In genomic region chr1:1432951-1433803, GRCh38 we compare ENCODE assay signal across 1 cellular context.
A peak's percentile ranks its signal among the peaks of the same experiment; 100 is the strongest.
TF ChIP-seq lines count a peak whose summit lies in the region.

No MANE protein-coding gene starts in this region.

TF ChIP-seq in HepG2, 621 proteins besides CTCF, POLR2A, EP300 and RAD21 (continues in another document):
- TF ChIP-seq ZFP36L1 (CRISPR knock-in tag; IDR thresholded peaks at IDR 0.05) (0 out of 2 replicates have a peak, but pooled peaks have one; percentile 21), ZNF7 (CRISPR knock-in tag; IDR thresholded peaks at IDR 0.05) (no peak), ZNF891 (CRISPR knock-in tag; IDR thresholded peaks at IDR 0.05) (0 out of 2 replicates have a peak, but pooled peaks have one; percentile 35), ZNF792 (CRISPR knock-in tag; IDR thresholded peaks at IDR 0.05) (peak; percentile 90), ZNF350 (CRISPR knock-in tag; IDR thresholded peaks at IDR 0.05; ENCODE audit: borderline replicate concordance, low read depth) (peak; percentile 77; the same call in 1 of the 2 replicates), TP53 (CRISPR knock-in tag; conservative IDR thresholded peaks at IDR 0.05) (no peak; the same call in 1 of the 2 replicates), ZNF703 (CRISPR knock-in tag; IDR thresholded peaks at IDR 0.05; ENCODE audit: borderline replicate concordance) (peak; percentile 27; the same call in 1 of the 2 replicates), SSRP1 (CRISPR knock-in tag; IDR thresholded peaks at IDR 0.05) (no peak), ZMAT3 (CRISPR knock-in tag; conservative IDR thresholded peaks at IDR 0.05) (0 out of 2 replicates have a peak, but pooled peaks have one; percentile 5), ATF7-NPFF (CRISPR knock-in tag; IDR thresholded peaks at IDR 0.05; ENCODE audit: low read depth) (peak; percentile 70; the same call in 1 of the 2 replicates), KDM6A (CRISPR knock-in tag; IDR thresholded peaks at IDR 0.05; ENCODE audit: low read depth) (peak; percentile 87), NFATC3 (CRISPR knock-in tag; IDR thresholded peaks at IDR 0.05) (0 out of 2 replicates have a peak, but pooled peaks have one; percentile 49), RXRA (CRISPR knock-in tag; IDR thresholded peaks at IDR 0.05) (peak; percentile 99), ZNF34 (CRISPR knock-in tag; IDR thresholded peaks at IDR 0.05; ENCODE audit: borderline replicate concordance) (peak; percentile 81; the same call in 1 of the 2 replicates), CREM (IDR thresholded peaks at IDR 0.05) (peak; percentile 80), CREM (CRISPR knock-in tag; IDR thresholded peaks at IDR 0.05) (no peak), ZFP82 (CRISPR knock-in tag; IDR thresholded peaks at IDR 0.05; ENCODE audit: borderline replicate concordance) (no peak), PHF8 (CRISPR knock-in tag; IDR thresholded peaks at IDR 0.05) (peak; percentile 55), ZNF660 (CRISPR knock-in tag; IDR thresholded peaks at IDR 0.05; ENCODE audit: borderline replicate concordance, low read depth) (no peak), ZNF296 (CRISPR knock-in tag; conservative IDR thresholded peaks at IDR 0.05) (peak; percentile 95), THRA (CRISPR knock-in tag; IDR thresholded peaks at IDR 0.05; ENCODE audit: borderline replicate concordance) (peak; percentile 96), KDM2A (CRISPR knock-in tag; IDR thresholded peaks at IDR 0.05; ENCODE audit: borderline replicate concordance, low read depth) (peak; percentile 66; the same call in 1 of the 2 replicates), YEATS4 (CRISPR knock-in tag; IDR thresholded peaks at IDR 0.05; ENCODE audit: borderline replicate concordance) (peak; percentile 59; the same call in 1 of the 2 replicates), ZNF331 (CRISPR knock-in tag; IDR thresholded peaks at IDR 0.05) (peak; percentile 91), HMGXB3 (CRISPR knock-in tag; IDR thresholded peaks at IDR 0.05; ENCODE audit: borderline replicate concordance) (peak; percentile 74; the same call in 1 of the 2 replicates), XRCC5 (optimal IDR thresholded peaks at IDR 0.05; ENCODE audit: low read length) (peak; percentile 87), ZNF451 (CRISPR knock-in tag; IDR thresholded peaks at IDR 0.05) (peak; percentile 81), BCL6 (CRISPR knock-in tag; IDR thresholded peaks at IDR 0.05) (peak; percentile 88), ZNF773 (CRISPR knock-in tag; IDR thresholded peaks at IDR 0.05; ENCODE audit: borderline replicate concordance) (no peak), SKI (IDR thresholded peaks at IDR 0.05; ENCODE audit: partially characterized antibody) (peak; percentile 90), ZZZ3 (CRISPR knock-in tag; IDR thresholded peaks at IDR 0.05; ENCODE audit: borderline replicate concordance) (0 out of 2 replicates have a peak, but pooled peaks have one; percentile 43), ZBTB4 (CRISPR knock-in tag; IDR thresholded peaks at IDR 0.05; ENCODE audit: borderline replicate concordance) (peak; percentile 57; the same call in 1 of the 2 replicates), CBFB (CRISPR knock-in tag; IDR thresholded peaks at IDR 0.05) (peak; percentile 88; the same call in 1 of the 2 replicates), ZFX (CRISPR knock-in tag; IDR thresholded peaks at IDR 0.05; ENCODE audit: low read depth) (peak; percentile 87)
- TF ChIP-seq, protein P1, sequence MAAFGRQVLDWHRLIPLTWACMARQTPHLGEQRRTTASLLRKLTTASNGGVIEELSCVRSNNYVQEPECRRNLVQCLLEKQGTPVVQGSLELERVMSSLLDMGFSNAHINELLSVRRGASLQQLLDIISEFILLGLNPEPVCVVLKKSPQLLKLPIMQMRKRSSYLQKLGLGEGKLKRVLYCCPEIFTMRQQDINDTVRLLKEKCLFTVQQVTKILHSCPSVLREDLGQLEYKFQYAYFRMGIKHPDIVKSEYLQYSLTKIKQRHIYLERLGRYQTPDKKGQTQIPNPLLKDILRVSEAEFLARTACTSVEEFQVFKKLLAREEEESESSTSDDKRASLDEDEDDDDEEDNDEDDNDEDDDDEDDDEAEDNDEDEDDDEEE (CRISPR knock-in tag; IDR thresholded peaks at IDR 0.05), result peak; percentile 85; the same call in 1 of the 2 replicates
- TF ChIP-seq, protein P2, sequence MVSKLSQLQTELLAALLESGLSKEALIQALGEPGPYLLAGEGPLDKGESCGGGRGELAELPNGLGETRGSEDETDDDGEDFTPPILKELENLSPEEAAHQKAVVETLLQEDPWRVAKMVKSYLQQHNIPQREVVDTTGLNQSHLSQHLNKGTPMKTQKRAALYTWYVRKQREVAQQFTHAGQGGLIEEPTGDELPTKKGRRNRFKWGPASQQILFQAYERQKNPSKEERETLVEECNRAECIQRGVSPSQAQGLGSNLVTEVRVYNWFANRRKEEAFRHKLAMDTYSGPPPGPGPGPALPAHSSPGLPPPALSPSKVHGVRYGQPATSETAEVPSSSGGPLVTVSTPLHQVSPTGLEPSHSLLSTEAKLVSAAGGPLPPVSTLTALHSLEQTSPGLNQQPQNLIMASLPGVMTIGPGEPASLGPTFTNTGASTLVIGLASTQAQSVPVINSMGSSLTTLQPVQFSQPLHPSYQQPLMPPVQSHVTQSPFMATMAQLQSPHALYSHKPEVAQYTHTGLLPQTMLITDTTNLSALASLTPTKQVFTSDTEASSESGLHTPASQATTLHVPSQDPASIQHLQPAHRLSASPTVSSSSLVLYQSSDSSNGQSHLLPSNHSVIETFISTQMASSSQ (IDR thresholded peaks at IDR 0.05; ENCODE audit: low read depth), result peak; percentile 49; the same call in 1 of the 2 replicates
- TF ChIP-seq, protein P2 (CRISPR knock-in tag; IDR thresholded peaks at IDR 0.05; ENCODE audit: borderline replicate concordance), result peak; percentile 92
- TF ChIP-seq, protein P3, sequence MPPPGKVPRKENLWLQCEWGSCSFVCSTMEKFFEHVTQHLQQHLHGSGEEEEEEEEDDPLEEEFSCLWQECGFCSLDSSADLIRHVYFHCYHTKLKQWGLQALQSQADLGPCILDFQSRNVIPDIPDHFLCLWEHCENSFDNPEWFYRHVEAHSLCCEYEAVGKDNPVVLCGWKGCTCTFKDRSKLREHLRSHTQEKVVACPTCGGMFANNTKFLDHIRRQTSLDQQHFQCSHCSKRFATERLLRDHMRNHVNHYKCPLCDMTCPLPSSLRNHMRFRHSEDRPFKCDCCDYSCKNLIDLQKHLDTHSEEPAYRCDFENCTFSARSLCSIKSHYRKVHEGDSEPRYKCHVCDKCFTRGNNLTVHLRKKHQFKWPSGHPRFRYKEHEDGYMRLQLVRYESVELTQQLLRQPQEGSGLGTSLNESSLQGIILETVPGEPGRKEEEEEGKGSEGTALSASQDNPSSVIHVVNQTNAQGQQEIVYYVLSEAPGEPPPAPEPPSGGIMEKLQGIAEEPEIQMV (CRISPR knock-in tag; IDR thresholded peaks at IDR 0.05; ENCODE audit: low read depth), result 0 out of 2 replicates have a peak, but pooled peaks have one; percentile 75
- TF ChIP-seq, protein P4, sequence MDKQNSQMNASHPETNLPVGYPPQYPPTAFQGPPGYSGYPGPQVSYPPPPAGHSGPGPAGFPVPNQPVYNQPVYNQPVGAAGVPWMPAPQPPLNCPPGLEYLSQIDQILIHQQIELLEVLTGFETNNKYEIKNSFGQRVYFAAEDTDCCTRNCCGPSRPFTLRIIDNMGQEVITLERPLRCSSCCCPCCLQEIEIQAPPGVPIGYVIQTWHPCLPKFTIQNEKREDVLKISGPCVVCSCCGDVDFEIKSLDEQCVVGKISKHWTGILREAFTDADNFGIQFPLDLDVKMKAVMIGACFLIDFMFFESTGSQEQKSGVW (CRISPR knock-in tag; IDR thresholded peaks at IDR 0.05; ENCODE audit: borderline replicate concordance), result 0 out of 2 replicates have a peak, but pooled peaks have one; percentile 72
- TF ChIP-seq, protein P5, sequence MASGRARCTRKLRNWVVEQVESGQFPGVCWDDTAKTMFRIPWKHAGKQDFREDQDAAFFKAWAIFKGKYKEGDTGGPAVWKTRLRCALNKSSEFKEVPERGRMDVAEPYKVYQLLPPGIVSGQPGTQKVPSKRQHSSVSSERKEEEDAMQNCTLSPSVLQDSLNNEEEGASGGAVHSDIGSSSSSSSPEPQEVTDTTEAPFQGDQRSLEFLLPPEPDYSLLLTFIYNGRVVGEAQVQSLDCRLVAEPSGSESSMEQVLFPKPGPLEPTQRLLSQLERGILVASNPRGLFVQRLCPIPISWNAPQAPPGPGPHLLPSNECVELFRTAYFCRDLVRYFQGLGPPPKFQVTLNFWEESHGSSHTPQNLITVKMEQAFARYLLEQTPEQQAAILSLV (CRISPR knock-in tag; IDR thresholded peaks at IDR 0.05; ENCODE audit: borderline replicate concordance), result peak; percentile 18; the same call in 1 of the 2 replicates
- TF ChIP-seq, protein P6, sequence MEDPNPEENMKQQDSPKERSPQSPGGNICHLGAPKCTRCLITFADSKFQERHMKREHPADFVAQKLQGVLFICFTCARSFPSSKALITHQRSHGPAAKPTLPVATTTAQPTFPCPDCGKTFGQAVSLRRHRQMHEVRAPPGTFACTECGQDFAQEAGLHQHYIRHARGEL (CRISPR knock-in tag; IDR thresholded peaks at IDR 0.05), result 0 out of 2 replicates have a peak, but pooled peaks have one; percentile 44
